In genomic region chrX:23382572-23382971, GRCh38 we compare ENCODE assay signal across 2 cellular contexts.
TF ChIP-seq lines count a peak whose summit lies in the region.

No MANE protein-coding gene starts in this region.

TF ChIP-seq in HEK293, 187 proteins besides CTCF, POLR2A, EP300 and RAD21 (continued from another document):
- TF ChIP-seq HIC1 (tag by site-specific recombination; IDR thresholded peaks at IDR 0.05) (peak; percentile 38; the same call in 1 of the 2 replicates), ZBTB17 (tag by site-specific recombination; IDR thresholded peaks at IDR 0.05) (peak; percentile 48; the same call in 1 of the 2 replicates), TCF7L2 (IDR thresholded peaks at IDR 0.05; ENCODE audit: borderline replicate concordance, low read depth, low read length) (peak; percentile 78), OSR2 (tag by site-specific recombination; IDR thresholded peaks at IDR 0.05) (peak; percentile 42; the same call in 1 of the 2 replicates), GFI1B (tag by site-specific recombination; IDR thresholded peaks at IDR 0.05) (0 out of 2 replicates have a peak, but pooled peaks have one; percentile 9)

TF ChIP-seq in SK-N-SH, 30 proteins besides CTCF, POLR2A, EP300 and RAD21 (continued from another document):
- TF ChIP-seq USF2 (IDR thresholded peaks at IDR 0.05; ENCODE audit: borderline replicate concordance, low read depth, low read length) = no peak
